Comparison of ENCODE assay signal across 9 cellular contexts in the genomic region with DNA sequence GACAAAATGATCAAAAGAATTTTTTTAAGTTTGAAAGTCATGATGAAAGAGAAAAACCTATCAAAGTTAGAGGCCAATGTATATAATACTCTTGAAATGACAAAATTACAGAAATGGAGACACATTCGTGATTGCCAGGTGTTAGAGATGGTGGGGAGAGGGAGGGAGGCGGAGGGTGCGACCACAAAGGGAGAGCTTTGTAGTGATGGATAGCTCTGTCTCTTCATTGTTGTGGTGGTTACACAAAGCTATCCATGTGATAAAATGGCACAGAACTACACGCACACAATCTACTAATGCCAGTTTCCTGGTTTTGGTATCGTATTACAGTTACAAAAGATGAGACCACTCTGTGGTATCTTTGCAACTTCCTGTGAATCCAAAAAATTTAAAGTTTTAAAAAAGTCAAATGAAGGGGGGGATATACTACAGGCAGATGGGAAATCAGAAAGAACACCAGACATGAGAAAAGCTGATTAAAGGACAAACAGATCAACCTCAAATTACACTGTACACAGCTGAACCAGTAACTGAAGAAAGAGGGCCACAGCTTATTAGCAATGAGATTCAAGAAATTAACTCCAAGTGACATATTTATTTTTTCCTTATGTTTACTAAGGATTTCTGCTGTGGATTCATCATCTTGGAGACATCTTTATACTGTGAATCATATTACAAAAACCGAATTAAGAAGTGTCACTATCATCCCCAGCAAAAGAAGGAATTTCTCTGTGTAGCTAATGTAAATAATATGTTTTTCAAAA.
DNase-seq lines count a peak whose midpoint lies in the region; ATAC-seq and TF ChIP-seq lines count a peak whose summit lies in the region.
"Had no signal": no experiment of that assay in that cellular context is flagged by ENCODE, and none has a peak within 500 bp of the region (broad histone marks: within the 10 kb centered on the region; RNA-seq: fewer than 3 reads in every experiment).

No MANE protein-coding gene starts in this region.

- H3K4me3 Mint-ChIP-seq in H9: no peak overlapping the region

- H3K9me3 ChIP-seq in H9 (ENCODE audit: control insufficient read depth, low read depth, low read length): no peaks in the 10 kb centered on the region
- H3K9me3 ChIP-seq in gastroesophageal sphincter: no peaks in the 10 kb centered on the region

- H3K79me1 ChIP-seq in H9 (ENCODE audit: insufficient read depth, low read depth, low read length, poor library complexity, severe bottlenecking): no peaks in the 10 kb centered on the region

- H4K8ac ChIP-seq in H9 (replicated peaks; ENCODE audit: insufficient read length, low read depth, low read length): no peak overlapping the region

- TF ChIP-seq CTCF in H9 (conservative IDR thresholded peaks at IDR 0.05) (no peak), brain microvascular endothelial cell (IDR thresholded peaks at IDR 0.05; ENCODE audit: low read depth, low read length, missing control alignments) (no peak), gastroesophageal sphincter (IDR thresholded peaks at IDR 0.05) (no peak)

- no peak overlapping the region for H3K23ac ChIP-seq in H9 (ENCODE audit: insufficient read length, low read depth, low read length)

- no peak for TF ChIP-seq POLR2A in gastroesophageal sphincter (IDR thresholded peaks at IDR 0.05)

- no peak for ATAC-seq in gastroesophageal sphincter

- peaks cover 2% of the 10 kb centered on the region; the same call in 1 of the 2 replicates for H3K4me1 ChIP-seq in H9 (ENCODE audit: insufficient read depth, low read length)
- peaks cover 3 to 33% (median 5%) of the 10 kb centered on the region in 3 donors for H3K4me1 ChIP-seq in gastroesophageal sphincter

- peak overlapping the region; percentile 6 to 58 (median 53); a peak in 6 of 7 replicates for H3K27ac Mint-ChIP-seq in H9

- H3K36me3 ChIP-seq in brain microvascular endothelial cell (replicated peaks) (no peaks in the 10 kb centered on the region), gastroesophageal sphincter (no peaks in the 10 kb centered on the region)

- no peak overlapping the region for H3K56ac ChIP-seq in H9 (ENCODE audit: insufficient read length, low read depth, low read length)

- no peaks in the 10 kb centered on the region for H4K20me1 ChIP-seq in H9 (ENCODE audit: control insufficient read depth, insufficient read depth, insufficient read length)

- no peak overlapping the region for H2BK5ac ChIP-seq in H9 (ENCODE audit: insufficient read length, low read length)

- no peak overlapping the region for H2BK120ac ChIP-seq in H9 (ENCODE audit: low read depth, low read length, poor library complexity, severe bottlenecking)

- TF ChIP-seq EP300 in gastroesophageal sphincter (IDR thresholded peaks at IDR 0.05): no peak

- no peaks in the 10 kb centered on the region for H3K27me3 Mint-ChIP-seq in H9 (ENCODE audit: low read depth)

- H2AFZ ChIP-seq in H9 (ENCODE audit: low read length): no peak overlapping the region

- H3K4ac ChIP-seq in H9 (ENCODE audit: low read depth, low read length): no peak overlapping the region

- no peak overlapping the region for H2BK12ac ChIP-seq in H9 (ENCODE audit: insufficient read length, low read depth, low read length)

- H2AK5ac ChIP-seq in H9 (ENCODE audit: insufficient read length, low read length): no peak overlapping the region

- H3K27me3 ChIP-seq in H9 (ENCODE audit: insufficient read depth, low read length) (no peaks in the 10 kb centered on the region), brain microvascular endothelial cell (replicated peaks) (no peaks in the 10 kb centered on the region), gastroesophageal sphincter (no peaks in the 10 kb centered on the region)

- H3K9me3 Mint-ChIP-seq in H9: no peaks in the 10 kb centered on the region

- H3K36me3 Mint-ChIP-seq in H9 (ENCODE audit: insufficient read depth in 1 of 3, low read depth in 3 of 3): peaks cover 0 to 18% (median 10%) of the 10 kb centered on the region in 3 experiments; a peak in 5 of 7 replicates

- no peak overlapping the region for H3K9ac ChIP-seq in H9 (ENCODE audit: extremely low read depth, insufficient read length, low read length)

- H3T11ph ChIP-seq in H9 (ENCODE audit: low read length): no peak overlapping the region

- H3K18ac ChIP-seq in H9 (ENCODE audit: insufficient read length, low read depth, low read length): no peak overlapping the region

- H3K79me2 ChIP-seq in H9 (ENCODE audit: insufficient read depth, low read length): no peaks in the 10 kb centered on the region; the same call in 1 of the 2 replicates

- no peak overlapping the region for H4K91ac ChIP-seq in H9 (ENCODE audit: insufficient read length, low read depth, low read length)

- in situ Hi-C loops in brain microvascular endothelial cell (cut with HindIII; ENCODE audit: low pct_ligation_motif_present, low sequenced_read_pairs): no loop called here

- H2BK15ac ChIP-seq in H9 (ENCODE audit: low read depth, low read length): no peak overlapping the region

- H3K4me3 ChIP-seq in brain microvascular endothelial cell (ENCODE audit: low read depth, low read length) (no peak overlapping the region), gastroesophageal sphincter (no peak overlapping the region)

- H3K23me2 ChIP-seq in H9 (ENCODE audit: insufficient read length, low read depth, low read length, poor library complexity, severe bottlenecking): no peaks in the 10 kb centered on the region

- H3K4me2 ChIP-seq in H9 (ENCODE audit: insufficient read depth, insufficient read length, low read length): no peak overlapping the region

- DNase-seq in H9: no peak
- DNase-seq in NCI-H2171 treated with DMSO at 0.1 percent for 48 hours (lab: John Stamatoyannopoulos, UW): peak; percentile 92
- no peak for DNase-seq in brain microvascular endothelial cell
- DNase-seq in pons (ENCODE audit: low spot score): peak; percentile 86
- DNase-seq in NCI-H1436 treated with DMSO at 0.1 percent for 48 hours (lab: John Stamatoyannopoulos, UW): no peak
- no peak for DNase-seq in SIG-M5 (lab: John Stamatoyannopoulos, UW)
- DNase-seq: SHP77 treated with DMSO at 0.1 percent for 48 hours; stimulated activated CD4-positive, alpha-beta T cell treated with anti-CD3 and anti-CD28 coated beads, Interleukin-12 subunit alpha, Interleukin-12 subunit beta, amount 100 ng/mL, for 4 hours had no signal

- H3K27ac ChIP-seq in H9 (ENCODE audit: insufficient read length, low read depth, low read length): no peak overlapping the region
- H3K27ac ChIP-seq in brain microvascular endothelial cell: peak overlapping the region; percentile 68
- H3K27ac ChIP-seq in gastroesophageal sphincter: peak overlapping the region in 1 of 4 donors; percentile 54

- H2BK20ac ChIP-seq in H9 (ENCODE audit: low read depth, low read length, poor library complexity, severe bottlenecking): no peak overlapping the region

- no peak overlapping the region; the same call in 1 of the 2 replicates for H3K14ac ChIP-seq in H9 (ENCODE audit: insufficient read depth, low read length)

- WGBS in H9 (ENCODE audit: extremely low coverage, insufficient read length, low lambda C conversion rate): no CpG with 5 or more reads among the region's 6 CpGs
- WGBS in gastroesophageal sphincter (ENCODE audit: low coverage in 1 of 2), 2 donors: 52 to 62% methylated on average over 3 to 6 of the region's 6 CpGs

- peaks cover 19 to 28% of the 10 kb centered on the region in 2 experiments for H3K4me1 Mint-ChIP-seq in H9

- H4K5ac ChIP-seq in H9 (ENCODE audit: insufficient read length, low read depth, low read length): no peak overlapping the region

Comparison
In these comparisons a context has a peak if more than half of its experiments do, and no peak if none do; other contexts are left out.
1. DNase-seq: peak in NCI-H2171 treated with DMSO at 0.1 percent for 48 hours (single experiment) and pons (single experiment); none in H9 (single experiment), brain microvascular endothelial cell (single experiment), NCI-H1436 treated with DMSO at 0.1 percent for 48 hours (single experiment) and SIG-M5 (single experiment).